ENCODE assay signal across 11 cellular contexts in genomic region chr1:34684246-34684645, GRCh38.
A peak's percentile ranks its signal among the peaks of the same experiment; 100 is the strongest.
DNase-seq lines count a peak whose midpoint lies in the region; ATAC-seq, FAIRE-seq and TF ChIP-seq lines count a peak whose summit lies in the region.
"Had no signal": no experiment of that assay in that cellular context is flagged by ENCODE, and none has a peak within 500 bp of the region (broad histone marks: within the 10 kb centered on the region; RNA-seq: fewer than 3 reads in every experiment).

No MANE protein-coding gene starts in this region.

- no peaks in the 10 kb centered on the region for H3K9me3 Mint-ChIP-seq in activated CD8-positive, alpha-beta memory T cell treated with anti-CD3 and anti-CD28 coated beads, Interleukin-2, amount 10 ng/mL, durations not matched to agents 7 days and 5 days (ENCODE audit: low read depth)

- peak overlapping the region; percentile 56; the same call in 1 of the 2 replicates for H2AFZ ChIP-seq in H1 (ENCODE audit: low read length)

- H3K18ac ChIP-seq in H1 (ENCODE audit: extremely low read depth, low read length), result 0 out of 2 replicates have a peak overlapping the region, but pooled peaks have one; percentile 35

- FAIRE-seq in H1 (lab: Jason Lieb, UNC), result no peak
- FAIRE-seq: GM12878 had no signal

- no peak overlapping the region for H2AK5ac ChIP-seq in H1 (ENCODE audit: low read depth, low read length)

- in situ Hi-C loops in ACHN (cut with HindIII; ENCODE audit: low pct_ligation_motif_present, low pct_unique_long_range_greater_than_20kb, low sequenced_read_pairs), result no loop called here

- H3K4me1 Mint-ChIP-seq in activated CD8-positive, alpha-beta memory T cell treated with anti-CD3 and anti-CD28 coated beads, Interleukin-2, amount 10 ng/mL, durations not matched to agents 7 days and 5 days, result peaks cover 11% of the 10 kb centered on the region

- H3K27me3 ChIP-seq in H1 (replicated peaks in 1 of 4; ENCODE audit: control insufficient read depth in 3 of 4, extremely low read depth in 1 of 4, insufficient read depth in 3 of 4, low read length in 3 of 4), result no peaks in the 10 kb centered on the region
- no peaks in the 10 kb centered on the region for H3K27me3 ChIP-seq in upper lobe of right lung

- no peak for TF ChIP-seq RAD21 in H1 (IDR thresholded peaks at IDR 0.05 in 1 of 2, conservative IDR thresholded peaks at IDR 0.05 in 1 of 2; ENCODE audit: low read depth in 2 of 2, low read length in 2 of 2)

- H3K27ac ChIP-seq in H1 (ENCODE audit: low read depth, low read length) (no peak overlapping the region), upper lobe of right lung (no peak overlapping the region)
- H3K27ac ChIP-seq: neutrophil had no signal

- WGBS in H1 (ENCODE audit: extremely low coverage in 1 of 2, insufficient coverage in 1 of 2, insufficient read length in 1 of 2, insufficient replicate concordance in 2 of 2, low coverage in 1 of 2, low lambda C conversion rate in 2 of 2, missing lambda C conversion rate in 1 of 2), 2 experiments, result 25% methylated on average over 5 of the region's 5 CpGs; no CpG with 5 or more reads in 1 of the 2 experiments

- no peak overlapping the region for H2BK15ac ChIP-seq in H1 (ENCODE audit: low read length)

- POLR2A ChIA-PET in H1 (lab: Charles Lee; ENCODE audit: partially characterized antibody), result no interaction called here

- H4K8ac ChIP-seq in H1 (ENCODE audit: extremely low read depth, insufficient read depth, low read length), result no peak overlapping the region

- no peaks in the 10 kb centered on the region for H3K23me2 ChIP-seq in H1 (ENCODE audit: low read depth, low read length)

- H4K20me1 ChIP-seq in H1 (replicated peaks in 1 of 2; ENCODE audit: control insufficient read depth in 1 of 2, insufficient read depth in 2 of 2, low read length in 2 of 2), result no peaks in the 10 kb centered on the region

- H3K14ac ChIP-seq in H1 (ENCODE audit: insufficient read length), result no peak overlapping the region

- H3K79me2 ChIP-seq in H1 (ENCODE audit: control insufficient read depth in 1 of 2, insufficient read depth in 2 of 2, low read length in 2 of 2), result no peaks in the 10 kb centered on the region

- no peak overlapping the region for H3K56ac ChIP-seq in H1 (replicated peaks; ENCODE audit: insufficient read length, low read depth, low read length)

- peaks cover 8 to 9% of the 10 kb centered on the region in 2 experiments; a peak in 3 of 4 replicates for H3K9me3 ChIP-seq in H1 (ENCODE audit: insufficient read depth in 2 of 2, low read depth in 1 of 2, low read length in 1 of 2)
- no peaks in the 10 kb centered on the region for H3K9me3 ChIP-seq in upper lobe of right lung
- H3K9me3 ChIP-seq: neutrophil had no signal

- no peak overlapping the region for H4K5ac ChIP-seq in H1 (ENCODE audit: insufficient read length, low read depth, low read length)

- no peaks in the 10 kb centered on the region for H3K36me3 Mint-ChIP-seq in activated CD8-positive, alpha-beta memory T cell treated with anti-CD3 and anti-CD28 coated beads, Interleukin-2, amount 10 ng/mL, durations not matched to agents 7 days and 5 days

- CTCF ChIA-PET in activated CD8-positive, alpha-beta memory T cell treated with anti-CD3 and anti-CD28 coated beads, Interleukin-2, amount 10 ng/mL, durations not matched to agents 7 days and 5 days (lab: Charles Lee), result interaction anchor here (1.7 kb wide), 1 partner anchor 224 kb away, joined by 7 read pairs; no protein-coding TSS in a partner anchor
- CTCF ChIA-PET in H1 (lab: Charles Lee; ENCODE audit: partially characterized antibody), result interaction anchor here (1.0 to 4.7 kb wide), 6 partner anchors 13 to 671 kb away, joined by 3 to 26 read pairs (median 3); no protein-coding TSS in a partner anchor

- DNase-seq in activated CD8-positive, alpha-beta memory T cell treated with anti-CD3 and anti-CD28 coated beads, Interleukin-2, amount 10 ng/mL, durations not matched to agents 7 days and 5 days, result peak; percentile 54
- no peak for DNase-seq in activated CD8-positive, alpha-beta memory T cell treated with anti-CD3 and anti-CD28 coated beads, Interleukin-2, amount 50 U/mL, for 4 hours
- DNase-seq in NCI-H1436 treated with DMSO at 0.1 percent for 48 hours (lab: John Stamatoyannopoulos, UW) (peak; percentile 73), H1 (ENCODE audit: low read depth in 1 of 2, low spot score in 2 of 2) (peak; percentile 17 to 56), activated gamma-delta T cell treated with Interleukin-2 at 50 U/mL for 16 hours (no peak), upper lobe of right lung (no peak), ACHN (no peak)
- peak; percentile 10 to 23 for DNase-seq in stimulated activated CD8-positive, alpha-beta memory T cell treated with anti-CD3 and anti-CD28 coated beads, Interleukin-15, amount 100 ng/mL, for 48 hours (ENCODE audit: low read depth in 2 of 2)
- DNase-seq: NCI-H1048 had no signal

- H3K27ac Mint-ChIP-seq in activated CD8-positive, alpha-beta memory T cell treated with anti-CD3 and anti-CD28 coated beads, Interleukin-2, amount 10 ng/mL, durations not matched to agents 7 days and 5 days, result peak overlapping the region; percentile 24

- H2BK20ac ChIP-seq in H1 (ENCODE audit: low read length), result no peak overlapping the region

- H2BK5ac ChIP-seq in H1 (ENCODE audit: low read depth, low read length), result no peak overlapping the region

- H3K36me3 ChIP-seq in H1 (ENCODE audit: control insufficient read depth in 2 of 4, insufficient read depth in 4 of 4, low read length in 3 of 4) (no peaks in the 10 kb centered on the region), upper lobe of right lung (no peaks in the 10 kb centered on the region)
- H3K36me3 ChIP-seq: neutrophil had no signal

- H3K27me3 Mint-ChIP-seq in activated CD8-positive, alpha-beta memory T cell treated with anti-CD3 and anti-CD28 coated beads, Interleukin-2, amount 10 ng/mL, durations not matched to agents 7 days and 5 days, result peaks cover 19% of the 10 kb centered on the region

- no peaks in the 10 kb centered on the region for H3K79me1 ChIP-seq in H1 (ENCODE audit: low read depth, low read length)

- no peak overlapping the region for H4K91ac ChIP-seq in H1 (replicated peaks; ENCODE audit: insufficient read length, low read length)

- TF ChIP-seq EP300 in H1 (IDR thresholded peaks at IDR 0.05; ENCODE audit: borderline replicate concordance in 1 of 2, low read depth in 2 of 2, low read length in 2 of 2), result no peak

- H3K4me3 ChIP-seq in H1 (ENCODE audit: extremely low read depth in 1 of 4, insufficient read depth in 2 of 4, low read depth in 3 of 4, low read length in 4 of 4) (no peak overlapping the region), upper lobe of right lung (no peak overlapping the region)
- H3K4me3 ChIP-seq: GM12878 had no signal

- H3K4ac ChIP-seq in H1 (replicated peaks; ENCODE audit: insufficient read length, low read depth, low read length), result no peak overlapping the region

- no peak overlapping the region for H3K4me3 Mint-ChIP-seq in activated CD8-positive, alpha-beta memory T cell treated with anti-CD3 and anti-CD28 coated beads, Interleukin-2, amount 10 ng/mL, durations not matched to agents 7 days and 5 days

- no peak overlapping the region for H2BK120ac ChIP-seq in H1 (replicated peaks; ENCODE audit: low read depth, low read length)

- no peak overlapping the region for H3K9ac ChIP-seq in H1 (replicated peaks in 1 of 4; ENCODE audit: extremely low read depth in 1 of 4, low read depth in 3 of 4, low read length in 3 of 4)

- H3K4me1 ChIP-seq in H1 (replicated peaks in 1 of 4; ENCODE audit: control insufficient read depth in 3 of 4, insufficient read depth in 4 of 4, low read length in 3 of 4), result peaks cover 0 to 9% (median 2%) of the 10 kb centered on the region in 4 experiments; a peak in 5 of 7 replicates
- no peaks in the 10 kb centered on the region for H3K4me1 ChIP-seq in upper lobe of right lung

- peak overlapping the region in 1 of 2 experiments; percentile 13; a peak in 1 of 4 replicates for H3K4me2 ChIP-seq in H1 (ENCODE audit: insufficient read depth in 1 of 2, low read depth in 2 of 2, low read length in 2 of 2)

- H2BK12ac ChIP-seq in H1 (ENCODE audit: low read depth, low read length), result no peak overlapping the region

- peak; percentile 64 for ATAC-seq in activated CD8-positive, alpha-beta memory T cell treated with anti-CD3 and anti-CD28 coated beads, Interleukin-2, amount 10 ng/mL, durations not matched to agents 7 days and 5 days
- no peak for ATAC-seq in upper lobe of right lung
- ATAC-seq: GM12878 had no signal

- no peak overlapping the region for H3K23ac ChIP-seq in H1 (ENCODE audit: insufficient read length)

- no peak for TF ChIP-seq POLR2A in H1 (IDR thresholded peaks at IDR 0.05; ENCODE audit: control extremely low read depth in 1 of 2, low read depth in 2 of 2, low read length in 2 of 2)

- TF ChIP-seq CTCF in H1 (IDR thresholded peaks at IDR 0.05; ENCODE audit: control extremely low read depth in 1 of 3, insufficient read depth in 1 of 3, low read depth in 1 of 3, low read length in 3 of 3), result no peak
- TF ChIP-seq CTCF in upper lobe of right lung (IDR thresholded peaks at IDR 0.05), result no peak

- intact Hi-C loops in upper lobe of right lung (cut with DNase I), result no loop called here

TF ChIP-seq in H1, 55 proteins besides CTCF, POLR2A, EP300 and RAD21:
- TF ChIP-seq NRF1 (IDR thresholded peaks at IDR 0.05; ENCODE audit: low read depth, low read length) (no peak), EZH2 (IDR thresholded peaks at IDR 0.05; ENCODE audit: low read depth, low read length, severe bottlenecking) (no peak), YY1 (IDR thresholded peaks at IDR 0.05; ENCODE audit: low read depth, low read length) (no peak), USF2 (IDR thresholded peaks at IDR 0.05; ENCODE audit: low read length) (no peak), JUND (IDR thresholded peaks at IDR 0.05; ENCODE audit: low read length) (peak; percentile 91), TAF1 (IDR thresholded peaks at IDR 0.05; ENCODE audit: low read depth, low read length) (no peak), MAX (IDR thresholded peaks at IDR 0.05) (no peak), SP4 (IDR thresholded peaks at IDR 0.05; ENCODE audit: low read length) (no peak), RFX5 (IDR thresholded peaks at IDR 0.05; ENCODE audit: borderline replicate concordance, low read depth, low read length) (peak; percentile 42; the same call in 1 of the 2 replicates), CBX5 (IDR thresholded peaks at IDR 0.05; ENCODE audit: low read depth, low read length) (no peak), TBP (IDR thresholded peaks at IDR 0.05; ENCODE audit: low read depth, low read length) (no peak), KDM5A (IDR thresholded peaks at IDR 0.05; ENCODE audit: low read length) (no peak)

Comparison
In these comparisons a context has a peak if more than half of its experiments do, and no peak if none do; other contexts are left out.
1. DNase-seq: peak in activated CD8-positive, alpha-beta memory T cell treated with anti-CD3 and anti-CD28 coated beads, Interleukin-2, amount 10 ng/mL, durations not matched to agents 7 days and 5 days (single experiment), NCI-H1436 treated with DMSO at 0.1 percent for 48 hours (single experiment), H1 (2 of 2) and stimulated activated CD8-positive, alpha-beta memory T cell treated with anti-CD3 and anti-CD28 coated beads, Interleukin-15, amount 100 ng/mL, for 48 hours (2 of 2); none in activated CD8-positive, alpha-beta memory T cell treated with anti-CD3 and anti-CD28 coated beads, Interleukin-2, amount 50 U/mL, for 4 hours (single experiment), activated gamma-delta T cell treated with Interleukin-2 at 50 U/mL for 16 hours (single experiment), upper lobe of right lung (single experiment) and ACHN (single experiment).